20 cellular contexts compared by ENCODE assay signal in genomic region chr6:105769987-105770386, GRCh38.
A peak's percentile ranks its signal among the peaks of the same experiment; 100 is the strongest.
DNase-seq lines count a peak whose midpoint lies in the region; ATAC-seq, FAIRE-seq and TF ChIP-seq lines count a peak whose summit lies in the region.
"Had no signal": no experiment of that assay in that cellular context is flagged by ENCODE, and none has a peak within 500 bp of the region (broad histone marks: within the 10 kb centered on the region; RNA-seq: fewer than 3 reads in every experiment).

No MANE protein-coding gene starts in this region.

- no peak overlapping the region for H3K4me3 ChIP-seq in brain microvascular endothelial cell (ENCODE audit: low read depth, low read length)
- no peak overlapping the region for H3K4me3 ChIP-seq in keratinocyte (ENCODE audit: control insufficient read depth in 2 of 3, extremely low read depth in 1 of 3, insufficient read depth in 2 of 3, low read depth in 1 of 3, low read length in 3 of 3)
- H3K4me3 ChIP-seq: suprapubic skin had no signal

- no peaks in the 10 kb centered on the region for H3K9me3 ChIP-seq in keratinocyte (ENCODE audit: control insufficient read depth, low read depth, low read length)
- H3K9me3 ChIP-seq: suprapubic skin had no signal

- BruUV-seq in Calu3 (replicated peaks; lab: Mats Ljungman, UMichigan) = no TSS peak

- H3K79me2 ChIP-seq in keratinocyte (ENCODE audit: control insufficient read depth, insufficient read depth, low read length) = no peaks in the 10 kb centered on the region
- H3K79me2 ChIP-seq: parathyroid adenoma had no signal

- no peaks in the 10 kb centered on the region for H3K36me3 Mint-ChIP-seq in Calu3 (ENCODE audit: insufficient read depth, unreplicated experiment)
- peaks cover 12% of the 10 kb centered on the region for H3K36me3 Mint-ChIP-seq in activated CD8-positive, alpha-beta memory T cell treated with anti-CD3 and anti-CD28 coated beads, Interleukin-2, amount 10 ng/mL, durations not matched to agents 7 days and 5 days

- H3K36me3 ChIP-seq in brain microvascular endothelial cell (replicated peaks) = no peaks in the 10 kb centered on the region
- H3K36me3 ChIP-seq in keratinocyte (ENCODE audit: control insufficient read depth in 2 of 2, extremely low read depth in 1 of 2, insufficient read depth in 2 of 2, low read length in 2 of 2) = no peaks in the 10 kb centered on the region
- H3K36me3 ChIP-seq: suprapubic skin had no signal

- H3K27me3 Mint-ChIP-seq in Calu3 (ENCODE audit: unreplicated experiment) = no peaks in the 10 kb centered on the region
- peaks cover 7% of the 10 kb centered on the region for H3K27me3 Mint-ChIP-seq in activated CD8-positive, alpha-beta memory T cell treated with anti-CD3 and anti-CD28 coated beads, Interleukin-2, amount 10 ng/mL, durations not matched to agents 7 days and 5 days
- H3K27me3 Mint-ChIP-seq: effector memory CD8-positive, alpha-beta T cell; T-helper 17 cell had no signal

- no peak overlapping the region for H3K27ac Mint-ChIP-seq in Calu3 (ENCODE audit: unreplicated experiment)
- H3K27ac Mint-ChIP-seq in activated CD8-positive, alpha-beta memory T cell treated with anti-CD3 and anti-CD28 coated beads, Interleukin-2, amount 10 ng/mL, durations not matched to agents 7 days and 5 days = no peak overlapping the region
- H3K27ac Mint-ChIP-seq: effector memory CD8-positive, alpha-beta T cell; naive B cell; T-helper 17 cell had no signal

- H2AFZ ChIP-seq in keratinocyte (ENCODE audit: control insufficient read depth, low read length) = no peak overlapping the region
- H2AFZ ChIP-seq: parathyroid adenoma had no signal

- H3K4me2 ChIP-seq in keratinocyte (ENCODE audit: control insufficient read depth, extremely low read depth, insufficient read depth, low read depth, low read length) = no peak overlapping the region
- H3K4me2 ChIP-seq: KMS-11 had no signal

- intact Hi-C loops in Calu3 (cut with micrococcal nuclease; ENCODE audit: unreplicated experiment) = no loop called here

- H3K9ac ChIP-seq in keratinocyte (ENCODE audit: control insufficient read depth, extremely low read depth, insufficient read depth, low read length) = no peak overlapping the region
- H3K9ac ChIP-seq: KMS-11, parathyroid adenoma had no signal

- H3K27ac ChIP-seq in brain microvascular endothelial cell = no peak overlapping the region
- peak overlapping the region; percentile 42 for H3K27ac ChIP-seq in keratinocyte (ENCODE audit: control insufficient read depth, insufficient read depth, low read length)
- H3K27ac ChIP-seq: KMS-11, parathyroid adenoma, suprapubic skin had no signal

- peak; percentile 29 for FAIRE-seq in keratinocyte (lab: Jason Lieb, UNC)

- no peaks in the 10 kb centered on the region for H3K9me1 ChIP-seq in keratinocyte (ENCODE audit: control insufficient read depth, extremely low read depth, insufficient read depth, low read length)

- peaks cover under 1% of the 10 kb centered on the region for H3K9me3 Mint-ChIP-seq in Calu3 (ENCODE audit: low read depth, unreplicated experiment)
- H3K9me3 Mint-ChIP-seq in activated CD8-positive, alpha-beta memory T cell treated with anti-CD3 and anti-CD28 coated beads, Interleukin-2, amount 10 ng/mL, durations not matched to agents 7 days and 5 days (ENCODE audit: low read depth) = peaks cover 3% of the 10 kb centered on the region
- H3K9me3 Mint-ChIP-seq: effector memory CD8-positive, alpha-beta T cell had no signal

- in situ Hi-C loops in brain microvascular endothelial cell (cut with HindIII; ENCODE audit: low pct_ligation_motif_present, low sequenced_read_pairs) = no loop called here
- in situ Hi-C loops in GM13977 (cut with MboI; ENCODE audit: low pct_unique_long_range_greater_than_20kb, low sequenced_read_pairs, unreplicated experiment) = no loop called here

- H4K20me1 ChIP-seq in keratinocyte (ENCODE audit: control insufficient read depth, extremely low read depth, insufficient read depth, low read length) = no peaks in the 10 kb centered on the region

- CTCF ChIA-PET in Calu3 (lab: Charles Lee) = no interaction called here
- CTCF ChIA-PET in activated CD8-positive, alpha-beta memory T cell treated with anti-CD3 and anti-CD28 coated beads, Interleukin-2, amount 10 ng/mL, durations not matched to agents 7 days and 5 days (lab: Charles Lee) = no interaction called here

- H3K4me3 Mint-ChIP-seq in Calu3 (ENCODE audit: low read depth, unreplicated experiment) = no peak overlapping the region
- no peak overlapping the region for H3K4me3 Mint-ChIP-seq in activated CD8-positive, alpha-beta memory T cell treated with anti-CD3 and anti-CD28 coated beads, Interleukin-2, amount 10 ng/mL, durations not matched to agents 7 days and 5 days
- H3K4me3 Mint-ChIP-seq: effector memory CD8-positive, alpha-beta T cell; naive B cell; T-helper 17 cell had no signal

- no peak for TF ChIP-seq CTCF in Calu3 (IDR thresholded peaks at IDR 0.05; ENCODE audit: unreplicated experiment)
- no peak for TF ChIP-seq CTCF in brain microvascular endothelial cell (IDR thresholded peaks at IDR 0.05; ENCODE audit: low read depth, low read length, missing control alignments)
- no peak for TF ChIP-seq CTCF in keratinocyte (optimal IDR thresholded peaks at IDR 0.05 in 1 of 3, IDR thresholded peaks at IDR 0.05 in 1 of 3, conservative IDR thresholded peaks at IDR 0.05 in 1 of 3; ENCODE audit: extremely low read depth in 1 of 3, insufficient read depth in 2 of 3, low read length in 3 of 3)
- no peak for TF ChIP-seq CTCF in GM13977 (IDR thresholded peaks at IDR 0.05; ENCODE audit: extremely low read depth, insufficient read depth, missing control alignments)

- H3K4me1 ChIP-seq in keratinocyte (ENCODE audit: control insufficient read depth, extremely low read depth, insufficient read depth, low read length) = peaks cover 25% of the 10 kb centered on the region
- H3K4me1 ChIP-seq: parathyroid adenoma, suprapubic skin had no signal

- H3K27me3 ChIP-seq in brain microvascular endothelial cell (replicated peaks) = no peaks in the 10 kb centered on the region
- no peaks in the 10 kb centered on the region for H3K27me3 ChIP-seq in keratinocyte (ENCODE audit: control insufficient read depth, extremely low read depth, insufficient read depth, low read length)
- H3K27me3 ChIP-seq: suprapubic skin had no signal

- ATAC-seq in activated CD8-positive, alpha-beta memory T cell treated with anti-CD3 and anti-CD28 coated beads, Interleukin-2, amount 10 ng/mL, durations not matched to agents 7 days and 5 days = no peak
- ATAC-seq: effector memory CD8-positive, alpha-beta T cell; T-helper 17 cell had no signal

- DNase-seq in Calu3 = peak; percentile 63
- peak; percentile 49 for DNase-seq in HPDE6-E6E7 (ENCODE audit: extremely low spot score)
- peak; percentile 4 for DNase-seq in brain microvascular endothelial cell
- no peak for DNase-seq in keratinocyte (ENCODE audit: low read depth, low spot score)
- DNase-seq in iPS-NIHi7 (ENCODE audit: extremely low spot score) = no peak
- no peak for DNase-seq in activated CD8-positive, alpha-beta memory T cell treated with anti-CD3 and anti-CD28 coated beads, Interleukin-2, amount 10 ng/mL, durations not matched to agents 7 days and 5 days
- no peak for DNase-seq in activated CD4-positive, alpha-beta T cell treated with anti-CD3 and anti-CD28 coated beads, Interleukin-2, amount 50 U/mL, for 1 hour
- no peak for DNase-seq in GM13977 (ENCODE audit: low spot score)
- DNase-seq: activated CD4-positive, CD25-positive, alpha-beta regulatory T cell; activated effector memory CD4-positive, alpha-beta T cell treated with Interleukin-2 at 50 U/mL for 16 hours; effector memory CD8-positive, alpha-beta T cell; H7; naive B cell; NCI-H1105 treated with DMSO at 0.1 percent for 48 hours; Right ventricle myocardium superior; stimulated activated CD4-positive, alpha-beta T cell treated with anti-CD3 and anti-CD28 coated beads, Interleukin-4, amount 100 ng/mL, for 1 hour; T-helper 17 cell had no signal

- dilution Hi-C loops in keratinocyte (cut with MboI; ENCODE audit: extremely low pct_ligation_motif_present, low sequenced_read_pairs) = no loop called here

- peaks cover 8% of the 10 kb centered on the region for H3K4me1 Mint-ChIP-seq in Calu3 (ENCODE audit: low read depth, unreplicated experiment)
- peaks cover 4% of the 10 kb centered on the region for H3K4me1 Mint-ChIP-seq in activated CD8-positive, alpha-beta memory T cell treated with anti-CD3 and anti-CD28 coated beads, Interleukin-2, amount 10 ng/mL, durations not matched to agents 7 days and 5 days
- H3K4me1 Mint-ChIP-seq: naive B cell, T-helper 17 cell had no signal

Comparison
In these comparisons a context has a peak if more than half of its experiments do, and no peak if none do; other contexts are left out.
1. DNase-seq: peak in Calu3 (single experiment), HPDE6-E6E7 (single experiment) and brain microvascular endothelial cell (single experiment); none in keratinocyte (single experiment), iPS-NIHi7 (single experiment), activated CD8-positive, alpha-beta memory T cell treated with anti-CD3 and anti-CD28 coated beads, Interleukin-2, amount 10 ng/mL, durations not matched to agents 7 days and 5 days (single experiment), activated CD4-positive, alpha-beta T cell treated with anti-CD3 and anti-CD28 coated beads, Interleukin-2, amount 50 U/mL, for 1 hour (single experiment) and GM13977 (single experiment).